22 cellular contexts compared by ENCODE assay signal in genomic region chr20:61184194-61184593, GRCh38.
"Had no signal": no experiment of that assay in that cellular context is flagged by ENCODE, and none has a peak within 500 bp of the region (broad histone marks: within the 10 kb centered on the region; RNA-seq: fewer than 3 reads in every experiment).

No MANE protein-coding gene starts in this region.

- H3K4me3 Mint-ChIP-seq: activated naive CD4-positive, alpha-beta T cell treated with anti-CD3 and anti-CD28 coated beads for 36 hours; activated naive CD8-positive, alpha-beta T cell treated with anti-CD3 and anti-CD28 coated beads, Interleukin-2, amount 50 U/mL, for 24 hours; activated T-helper 17 cell treated with anti-CD3 and anti-CD28 coated beads, Interleukin-2, amount 50 U/mL, for 72 hours; natural killer cell had no signal

- ATAC-seq: activated naive CD8-positive, alpha-beta T cell treated with anti-CD3 and anti-CD28 coated beads, Interleukin-2, amount 50 U/mL, for 24 hours; activated T-helper 17 cell treated with anti-CD3 and anti-CD28 coated beads, Interleukin-2, amount 50 U/mL, for 72 hours; left ventricle myocardium superior; natural killer cell had no signal

- DNase-seq: activated CD4-positive, alpha-beta T cell treated with anti-CD3 and anti-CD28 coated beads for 1 hour; activated CD4-positive, alpha-beta T cell treated with anti-CD3 and anti-CD28 coated beads, Interleukin-2, amount 50 U/mL, for 48 hours; activated naive CD4-positive, alpha-beta T cell treated with anti-CD3 and anti-CD28 coated beads for 36 hours; activated naive CD8-positive, alpha-beta T cell treated with anti-CD3 and anti-CD28 coated beads, Interleukin-2, amount 50 U/mL, for 24 hours; caudate nucleus; colonic mucosa; kidney; left ventricle myocardium superior; mesendoderm; natural killer cell; retina; stimulated activated CD4-positive, alpha-beta T cell treated with anti-CD3 and anti-CD28 coated beads, Interleukin-4, amount 100 ng/mL, for 4 hours; stimulated activated CD8-positive, alpha-beta memory T cell treated with anti-CD3 and anti-CD28 coated beads, Interleukin-4, amount 100 ng/mL, for 48 hours; stimulated activated naive CD4-positive, alpha-beta T cell treated with Interleukin-2 at 50 U/mL for 16 hours; substantia nigra had no signal

- H3K27ac Mint-ChIP-seq: activated naive CD4-positive, alpha-beta T cell treated with anti-CD3 and anti-CD28 coated beads for 36 hours; activated naive CD8-positive, alpha-beta T cell treated with anti-CD3 and anti-CD28 coated beads, Interleukin-2, amount 50 U/mL, for 24 hours; activated T-helper 17 cell treated with anti-CD3 and anti-CD28 coated beads, Interleukin-2, amount 50 U/mL, for 72 hours; natural killer cell had no signal

- H3K79me2 ChIP-seq: hepatocyte had no signal

- H2AFZ ChIP-seq: hepatocyte had no signal

- H3K4me1 ChIP-seq: ascending aorta, colonic mucosa had no signal

- H3K27me3 Mint-ChIP-seq: activated naive CD8-positive, alpha-beta T cell treated with anti-CD3 and anti-CD28 coated beads, Interleukin-2, amount 50 U/mL, for 24 hours had no signal

- H3K36me3 ChIP-seq: ascending aorta, colonic mucosa, esophagus muscularis mucosa, neutrophil, tibial nerve had no signal

- H3K36me3 Mint-ChIP-seq: natural killer cell had no signal

- H3K4me3 ChIP-seq: ascending aorta, colonic mucosa, esophagus muscularis mucosa, hepatocyte, skin epidermis, tibial nerve had no signal

- H3K27me3 ChIP-seq: ascending aorta, colonic mucosa, hepatocyte had no signal

- H3K4me2 ChIP-seq: hepatocyte had no signal

- H3K27ac ChIP-seq: ascending aorta, colonic mucosa, esophagus muscularis mucosa, hepatocyte, neutrophil, skin epidermis, tibial nerve had no signal

- H3K9me3 ChIP-seq: ascending aorta, colonic mucosa, esophagus muscularis mucosa, neutrophil, tibial nerve had no signal

- H3K4me1 Mint-ChIP-seq: activated naive CD8-positive, alpha-beta T cell treated with anti-CD3 and anti-CD28 coated beads, Interleukin-2, amount 50 U/mL, for 24 hours; activated T-helper 17 cell treated with anti-CD3 and anti-CD28 coated beads, Interleukin-2, amount 50 U/mL, for 72 hours; natural killer cell had no signal

- H3K9me3 Mint-ChIP-seq: activated naive CD4-positive, alpha-beta T cell treated with anti-CD3 and anti-CD28 coated beads for 36 hours; activated naive CD8-positive, alpha-beta T cell treated with anti-CD3 and anti-CD28 coated beads, Interleukin-2, amount 50 U/mL, for 24 hours; activated T-helper 17 cell treated with anti-CD3 and anti-CD28 coated beads, Interleukin-2, amount 50 U/mL, for 72 hours; natural killer cell had no signal
